Comparison of ENCODE assay signal across 8 cellular contexts in the genomic region with DNA sequence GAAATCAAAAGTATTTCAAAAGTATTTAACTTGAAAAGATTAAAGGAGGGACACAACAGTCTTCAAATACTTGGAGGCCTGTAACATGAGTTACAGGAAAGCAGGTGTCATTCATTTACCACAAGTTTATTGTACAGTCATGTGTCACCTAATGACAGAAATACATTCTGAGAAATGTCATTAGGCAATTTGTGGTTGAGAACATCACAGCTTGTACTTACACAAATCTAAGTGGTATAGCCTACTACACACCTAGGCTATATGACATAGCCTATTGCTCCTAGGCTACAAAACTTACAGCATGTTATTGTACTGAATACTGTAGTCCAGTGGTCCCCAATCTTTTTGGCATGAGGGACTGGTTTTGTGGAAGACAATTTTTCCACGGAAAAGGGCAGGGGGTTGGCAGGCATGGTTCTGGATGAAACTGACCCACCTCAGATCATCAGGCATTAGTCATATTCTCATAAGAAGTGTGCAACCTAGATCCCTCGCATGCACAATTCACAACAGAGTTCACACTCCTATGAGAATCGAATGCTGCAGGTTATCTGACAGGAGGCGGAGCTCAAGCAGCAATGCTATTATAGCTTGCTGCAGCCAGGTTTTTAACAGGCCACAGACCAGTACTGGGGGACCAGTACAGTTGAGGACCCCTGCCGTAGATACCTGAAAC. TPM values are rescaled to one million over a fixed set of nuclear protein-coding genes. Genes with fewer than 3 reads are reported as not detected.
DNase-seq lines count a peak whose midpoint lies in the region; ATAC-seq and TF ChIP-seq lines count a peak whose summit lies in the region.

No MANE protein-coding gene starts in this region.

- no peak for TF ChIP-seq POLR2A in lower leg skin (IDR thresholded peaks at IDR 0.05)
- no peak for TF ChIP-seq POLR2A in testis (IDR thresholded peaks at IDR 0.05)

- no peaks in the 10 kb centered on the region for H3K27me3 Mint-ChIP-seq in CD14-positive monocyte (ENCODE audit: low read depth in 3 of 3)
- H3K27me3 Mint-ChIP-seq in activated naive CD8-positive, alpha-beta T cell treated with anti-CD3 and anti-CD28 coated beads for 36 hours = no peaks in the 10 kb centered on the region

- 68 to 71% methylated on average over 5 of the region's 5 CpGs for WGBS in lower leg skin, 2 donors
- WGBS in testis, 2 donors = 83 to 87% methylated on average over 5 of the region's 5 CpGs

- no peaks in the 10 kb centered on the region for H3K27me3 ChIP-seq in skeletal muscle tissue (ENCODE audit: control insufficient read depth in 3 of 3, insufficient read depth in 3 of 3, low read length in 3 of 3)
- no peaks in the 10 kb centered on the region for H3K27me3 ChIP-seq in testis

- peaks cover 10% of the 10 kb centered on the region for H3K4me1 Mint-ChIP-seq in CD14-positive monocyte
- H3K4me1 Mint-ChIP-seq in activated naive CD8-positive, alpha-beta T cell treated with anti-CD3 and anti-CD28 coated beads for 36 hours = peaks cover 52% of the 10 kb centered on the region

- no peaks in the 10 kb centered on the region for H3K9me3 Mint-ChIP-seq in CD14-positive monocyte
- no peaks in the 10 kb centered on the region for H3K9me3 Mint-ChIP-seq in activated naive CD8-positive, alpha-beta T cell treated with anti-CD3 and anti-CD28 coated beads for 36 hours

- H3K4me1 ChIP-seq in skeletal muscle tissue (ENCODE audit: control insufficient read depth in 3 of 3, insufficient read depth in 3 of 3, low read length in 3 of 3) (peaks cover 31 to 44% (median 37%) of the 10 kb centered on the region in 3 donors), testis (peaks cover 12% of the 10 kb centered on the region)

- TF ChIP-seq CTCF in CD14-positive monocyte (IDR thresholded peaks at IDR 0.05) (no peak), lower leg skin (IDR thresholded peaks at IDR 0.05) (no peak), testis (IDR thresholded peaks at IDR 0.05) (no peak)

- DNase-seq in CD14-positive monocyte (ENCODE audit: low spot score) (no peak), lower leg skin (ENCODE audit: low spot score in 2 of 2) (no peak), testis (no peak), cortex of kidney (lab: John Stamatoyannopoulos, UW) (no peak)
- DNase-seq in activated naive CD8-positive, alpha-beta T cell treated with anti-CD3 and anti-CD28 coated beads for 36 hours = peak; percentile 22

- H3K27ac ChIP-seq in skeletal muscle tissue (ENCODE audit: low read depth, low read length) (peak overlapping the region; percentile 63), testis (no peak overlapping the region)

- H3K9ac ChIP-seq in skeletal muscle tissue (ENCODE audit: low read depth in 1 of 3, low read length in 3 of 3) = no peak overlapping the region

- H3K4me3 Mint-ChIP-seq in CD14-positive monocyte = peak overlapping the region in 1 of 2 donors; percentile 52
- peak overlapping the region; percentile 71 for H3K4me3 Mint-ChIP-seq in activated naive CD8-positive, alpha-beta T cell treated with anti-CD3 and anti-CD28 coated beads for 36 hours

- ATAC-seq in GM19372 (IDR thresholded peaks at IDR 0.05; ENCODE audit: low read depth, unreplicated experiment) (peak; percentile 50), HG03280 (IDR thresholded peaks at IDR 0.05; ENCODE audit: unreplicated experiment) (peak; percentile 60)

- intact Hi-C loops in CD14-positive monocyte (cut with micrococcal nuclease) = no loop called here
- intact Hi-C loops in lower leg skin (cut with DNase I; ENCODE audit: low total_unique reads) = no loop called here
- intact Hi-C loops in testis (cut with DNase I; ENCODE audit: low total_unique reads) = no loop called here

- H3K4me3 ChIP-seq in skeletal muscle tissue (ENCODE audit: low read length in 3 of 3) (peak overlapping the region in 1 of 3 donors; percentile 11), lower leg skin (ENCODE audit: low read depth, poor library complexity, severe bottlenecking) (no peak overlapping the region), testis (no peak overlapping the region)

- H3K27ac Mint-ChIP-seq in CD14-positive monocyte = peak overlapping the region in 5 of 7 donors; percentile 55 to 90 (median 80)
- H3K27ac Mint-ChIP-seq in activated naive CD8-positive, alpha-beta T cell treated with anti-CD3 and anti-CD28 coated beads for 36 hours = no peak overlapping the region

- no peaks in the 10 kb centered on the region for H3K36me3 ChIP-seq in skeletal muscle tissue (ENCODE audit: control insufficient read depth in 3 of 3, insufficient read depth in 3 of 3, low read length in 3 of 3)
- H3K36me3 ChIP-seq in testis (ENCODE audit: low read depth, missing control alignments) = no peaks in the 10 kb centered on the region

- H3K36me3 Mint-ChIP-seq in CD14-positive monocyte = peaks cover 18 to 25% of the 10 kb centered on the region in 2 donors
- peaks cover 25% of the 10 kb centered on the region for H3K36me3 Mint-ChIP-seq in activated naive CD8-positive, alpha-beta T cell treated with anti-CD3 and anti-CD28 coated beads for 36 hours

- H3K9me3 ChIP-seq in skeletal muscle tissue (ENCODE audit: control insufficient read depth in 3 of 3, low read length in 3 of 3) = no peaks in the 10 kb centered on the region
- no peaks in the 10 kb centered on the region for H3K9me3 ChIP-seq in testis

RNA-seq across cellular contexts. Expression of a gene that starts 25.0 kb away (rescaled TPM):
- polyA plus RNA-seq in CD14-positive monocyte (10 to 100 TPM; 11.1 to 12.2 TPM), testis (ENCODE audit: insufficient read depth, low read depth, low replicate concordance) (61.7 TPM)
- 10 to 100 TPM; 14.5 to 17.2 TPM for total RNA-seq in activated naive CD8-positive, alpha-beta T cell treated with anti-CD3 and anti-CD28 coated beads for 36 hours
- total RNA-seq in skeletal muscle tissue (10.4 TPM), lower leg skin (1 to 10 TPM in 3 of 4 donors, under 1 TPM in 1; 0.65 to 4.8 (median 2.0) TPM), testis (10 to 100 TPM; 29.2 to 46.4 TPM)

RNA-seq across cellular contexts. Expression of a gene that starts 28.0 kb away (rescaled TPM):
- polyA plus RNA-seq in CD14-positive monocyte (1 to 10 TPM; 8.9 to 9.0 TPM), testis (ENCODE audit: insufficient read depth, low read depth, low replicate concordance) (27.5 TPM)
- total RNA-seq in activated naive CD8-positive, alpha-beta T cell treated with anti-CD3 and anti-CD28 coated beads for 36 hours = 10 to 100 TPM; 15.4 to 16.3 TPM
- total RNA-seq in skeletal muscle tissue (14.1 TPM), lower leg skin (10 to 100 TPM; 18.2 to 37.6 (median 24.5) TPM), testis (10 to 100 TPM; 28.5 to 32.5 TPM)
